ENCODE assay signal across 8 cellular contexts in genomic region chr9:117644607-117645244, GRCh38. TPM values are rescaled to one million over a fixed set of nuclear protein-coding genes. Genes with fewer than 3 reads are reported as not detected.
DNase-seq lines count a peak whose midpoint lies in the region; ATAC-seq and TF ChIP-seq lines count a peak whose summit lies in the region.

No MANE protein-coding gene starts in this region.

- peak; percentile 78 for ATAC-seq in HG02884 (IDR thresholded peaks at IDR 0.05; ENCODE audit: unreplicated experiment)
- ATAC-seq in sciatic nerve = peak; percentile 89

- DNase-seq in activated gamma-delta T cell treated with Interleukin-2 at 50 U/mL for 16 hours (peak; percentile 16), activated gamma-delta T cell (lab: John Stamatoyannopoulos, UW) (no peak), NCI-H1436 treated with DMSO at 0.1 percent for 48 hours (lab: John Stamatoyannopoulos, UW) (peak; percentile 37), T follicular helper cell (ENCODE audit: low read depth) (peak; percentile 6), astrocyte of the spinal cord (ENCODE audit: low read depth, low spot score) (peak; percentile 74), hippocampal formation (lab: John Stamatoyannopoulos, UW) (peak; percentile 62 to 74), sciatic nerve (ENCODE audit: low spot score) (peak; percentile 85)

- peak; percentile 96 for TF ChIP-seq CTCF in astrocyte of the spinal cord (IDR thresholded peaks at IDR 0.05; ENCODE audit: low read depth, low read length)

- H3K4me3 ChIP-seq in astrocyte of the spinal cord (ENCODE audit: low read depth, low read length) = no peak overlapping the region

- intact Hi-C loops in sciatic nerve (cut with DNase I) = no loop called here

- in situ Hi-C loops in astrocyte of the spinal cord (cut with HindIII; ENCODE audit: low sequenced_read_pairs) = no loop called here

RNA-seq across cellular contexts. Expression of gene TLR4, which starts 59.5 kb away (rescaled TPM):
- total RNA-seq in sciatic nerve = 25.3 TPM
